ENCODE assay signal across 8 cellular contexts in genomic region chr2:47724221-47724981, GRCh38. TPM values are rescaled to one million over a fixed set of nuclear protein-coding genes. Genes with fewer than 3 reads are reported as not detected.
DNase-seq lines count a peak whose midpoint lies in the region; ATAC-seq lines count a peak whose summit lies in the region.

No MANE protein-coding gene starts in this region.

- H3K36me3 Mint-ChIP-seq in immature natural killer cell = no peaks in the 10 kb centered on the region

- no peaks in the 10 kb centered on the region for H3K27me3 ChIP-seq in MG63

- ATAC-seq in GM18502 (IDR thresholded peaks at IDR 0.05; ENCODE audit: poor library complexity, unreplicated experiment) = peak; percentile 92

- DNase-seq in HCEC 1CT (peak; percentile 9), MG63 (peak; percentile 11), iPS-NIHi11 (ENCODE audit: low spot score) (peak; percentile 19), NCI-H2196 (lab: John Stamatoyannopoulos, UW; ENCODE audit: unreplicated experiment) (no peak), immature natural killer cell (no peak), foreskin melanocyte (no peak), NCI-H524 treated with DMSO at 0.1 percent for 48 hours (lab: John Stamatoyannopoulos, UW) (no peak)

- peaks cover 0 to 2% (median 0%) of the 10 kb centered on the region in 3 donors for H3K27me3 Mint-ChIP-seq in immature natural killer cell (ENCODE audit: low read depth in 3 of 3)

- no peak overlapping the region for H3K4me3 ChIP-seq in MG63

- no peaks in the 10 kb centered on the region for H3K4me1 Mint-ChIP-seq in immature natural killer cell

- no peak overlapping the region for H3K4me3 Mint-ChIP-seq in immature natural killer cell

- no peaks in the 10 kb centered on the region for H3K9me3 ChIP-seq in MG63

- H3K36me3 ChIP-seq in MG63 = no peaks in the 10 kb centered on the region

- no peaks in the 10 kb centered on the region for H3K9me3 Mint-ChIP-seq in immature natural killer cell

- no peak overlapping the region for H3K27ac Mint-ChIP-seq in immature natural killer cell

RNA-seq across cellular contexts. Expression of gene MSH6, which starts 58.5 kb away (rescaled TPM):
- 55.0 and 63.8 TPM in 2 replicates for total RNA-seq in MG63 (2014; rRNA removed; shearing (Covaris generic); ENCODE audit: low replicate concordance)
- 10 to 100 TPM in 1 of 3 donors, 1 to 10 TPM in 2; 5.4 to 21.0 (median 7.9) TPM for polyA plus RNA-seq in immature natural killer cell

Comparison
In these comparisons a context has a peak if more than half of its experiments do, and no peak if none do; other contexts are left out.
1. DNase-seq: peak in HCEC 1CT (single experiment), MG63 (single experiment) and iPS-NIHi11 (single experiment); none in NCI-H2196 (single experiment), immature natural killer cell (0 of 3), foreskin melanocyte (single experiment) and NCI-H524 treated with DMSO at 0.1 percent for 48 hours (single experiment).